9 cellular contexts compared by ENCODE assay signal in genomic region chr3:128307029-128307633, GRCh38.
DNase-seq lines count a peak whose midpoint lies in the region; ATAC-seq and TF ChIP-seq lines count a peak whose summit lies in the region.
"Had no signal": no experiment of that assay in that cellular context is flagged by ENCODE, and none has a peak within 500 bp of the region (broad histone marks: within the 10 kb centered on the region; RNA-seq: fewer than 3 reads in every experiment).

No MANE protein-coding gene starts in this region.

- H3K36me3 Mint-ChIP-seq in brain = peaks cover 15% of the 10 kb centered on the region
- H3K36me3 Mint-ChIP-seq in nephron (ENCODE audit: low read depth) = peaks cover 8% of the 10 kb centered on the region

- H3K27me3 Mint-ChIP-seq in brain (no peaks in the 10 kb centered on the region), nephron (ENCODE audit: low read depth) (peaks cover 3% of the 10 kb centered on the region)

- no peak overlapping the region for H3K4me3 Mint-ChIP-seq in brain
- no peak overlapping the region for H3K4me3 Mint-ChIP-seq in nephron
- H3K4me3 Mint-ChIP-seq: neural crest cell had no signal

- TF ChIP-seq CTCF in brain (conservative IDR thresholded peaks at IDR 0.05) (peak; percentile 49 to 52), nephron (IDR thresholded peaks at IDR 0.05; ENCODE audit: unreplicated experiment in 3 of 3) (peak; percentile 8 to 42 (median 25))

- no peak for ATAC-seq in GM21360 (IDR thresholded peaks at IDR 0.05; ENCODE audit: unreplicated experiment)

- peaks cover 7% of the 10 kb centered on the region for H3K4me1 Mint-ChIP-seq in brain
- peaks cover 18% of the 10 kb centered on the region for H3K4me1 Mint-ChIP-seq in nephron

- DNase-seq in NCI-H1092 treated with DMSO at 0.1 percent for 48 hours (lab: John Stamatoyannopoulos, UW) (peak; percentile 4), NCI-H1092 (lab: John Stamatoyannopoulos, UW) (no peak), M059J (ENCODE audit: low read depth) (peak; percentile 18), anterior cingulate cortex (lab: John Stamatoyannopoulos, UW) (no peak)
- no peak for DNase-seq in activated CD4-positive, alpha-beta T cell treated with anti-CD3 and anti-CD28 coated beads, Interleukin-2, amount 50 U/mL, for 4 hours

- no peak overlapping the region for H3K27ac Mint-ChIP-seq in brain
- H3K27ac Mint-ChIP-seq in nephron = peak overlapping the region in 1 of 3 experiments; percentile 48

- H3K9me3 Mint-ChIP-seq in brain (peaks cover 0 to 7% (median 0%) of the 10 kb centered on the region in 5 experiments), nephron (no peaks in the 10 kb centered on the region)
- H3K9me3 Mint-ChIP-seq: neural crest cell had no signal

Comparison
In these comparisons a context has a peak if more than half of its experiments do, and no peak if none do; other contexts are left out.
1. DNase-seq: peak in NCI-H1092 treated with DMSO at 0.1 percent for 48 hours (single experiment) and M059J (single experiment); none in NCI-H1092 (single experiment), activated CD4-positive, alpha-beta T cell treated with anti-CD3 and anti-CD28 coated beads, Interleukin-2, amount 50 U/mL, for 4 hours (0 of 2) and anterior cingulate cortex (0 of 58).